ENCODE assay signal across 7 cellular contexts in genomic region chr11:2428322-2428795, GRCh38. TPM values are rescaled to one million over a fixed set of nuclear protein-coding genes. Genes with fewer than 3 reads are reported as not detected.
DNase-seq lines count a peak whose midpoint lies in the region; ATAC-seq, FAIRE-seq and TF ChIP-seq lines count a peak whose summit lies in the region.

No MANE protein-coding gene starts in this region.

- H3K9me3 Mint-ChIP-seq in memory B cell = no peaks in the 10 kb centered on the region

- FAIRE-seq in GM12891 (lab: Jason Lieb, UNC) = peak; percentile 45

- H3K4me1 Mint-ChIP-seq in memory B cell = no peaks in the 10 kb centered on the region

- intact Hi-C loops in dorsolateral prefrontal cortex (cut with DNase I) = loop anchor here (1.0 to 5.0 kb wide), 3 partner anchors 103 to 460 kb away; partner anchors contain the start of gene CDKN1C (in 1 of the 2)

- ATAC-seq in memory B cell (ENCODE audit: low read depth) (peak; percentile 98), GM21786 (IDR thresholded peaks at IDR 0.05; ENCODE audit: unreplicated experiment) (no peak)

- no peaks in the 10 kb centered on the region for H3K27me3 Mint-ChIP-seq in memory B cell

- TF ChIP-seq CTCF in dorsolateral prefrontal cortex (IDR thresholded peaks at IDR 0.05 in 54 of 56, conservative IDR thresholded peaks at IDR 0.05 in 2 of 56; ENCODE audit: low read depth in 1 of 56, partially characterized antibody in 56 of 56) = peak in 54 of 56 donors; percentile 38 to 77 (median 64)

- no peak overlapping the region for H3K27ac Mint-ChIP-seq in memory B cell

- no peaks in the 10 kb centered on the region for H3K36me3 Mint-ChIP-seq in memory B cell

- DNase-seq in GM12891 (ENCODE audit: insufficient read length, low spot score) (peak; percentile 80), NCI-H1930 (lab: John Stamatoyannopoulos, UW) (peak; percentile 22 to 60), dorsolateral prefrontal cortex (peak in 6 of 10 donors; percentile 28 to 71 (median 42)), memory B cell (ENCODE audit: low spot score in 2 of 2) (peak; percentile 87 to 89)
- peak; percentile 88 to 91 for DNase-seq in activated CD4-positive, alpha-beta T cell treated with anti-CD3 and anti-CD28 coated beads, Interleukin-2, amount 50 U/mL, for 4 hours
- DNase-seq in stimulated activated CD8-positive, alpha-beta memory T cell treated with anti-CD3 and anti-CD28 coated beads, Interleukin-4, amount 100 ng/mL, for 1 hour (ENCODE audit: low read depth in 2 of 2, low spot score in 1 of 2) = peak; percentile 78 to 85

- no peak for TF ChIP-seq POLR2A in GM12891 (IDR thresholded peaks at IDR 0.05; ENCODE audit: low read depth, low read length)

- H3K4me3 Mint-ChIP-seq in memory B cell = no peak overlapping the region

- H3K27ac ChIP-seq in dorsolateral prefrontal cortex = no peak overlapping the region

- peaks cover 0 to 6% (median 0%) of the 10 kb centered on the region in 45 donors for H3K27me3 ChIP-seq in dorsolateral prefrontal cortex

- H3K4me3 ChIP-seq in dorsolateral prefrontal cortex = no peak overlapping the region

TF ChIP-seq in GM12891, 5 proteins besides CTCF, POLR2A, EP300 and RAD21:
- TF ChIP-seq POLR2AphosphoS5 (IDR thresholded peaks at IDR 0.05; ENCODE audit: low read depth, low read length) (no peak), TAF1 (IDR thresholded peaks at IDR 0.05; ENCODE audit: low read depth, low read length) (no peak), SPI1 (IDR thresholded peaks at IDR 0.05; ENCODE audit: low read depth, low read length) (no peak), PAX5 (IDR thresholded peaks at IDR 0.05; ENCODE audit: insufficient read depth, low read length, severe bottlenecking) (no peak), POU2F2 (IDR thresholded peaks at IDR 0.05; ENCODE audit: low read depth, low read length) (no peak)

RNA-seq across cellular contexts. Expression of gene TRPM5, which starts 16.0 kb away (rescaled TPM):
- not detected for polyA plus RNA-seq in GM12891 (2012; ENCODE audit: low read depth, missing spikeins)
- under 1 TPM in 11 of 120 experiments, not detected in 109; 0.10 to 0.21 (median 0.17) TPM for total RNA-seq in dorsolateral prefrontal cortex

RNA-seq across cellular contexts. Expression of gene KCNQ1, which starts 16.4 kb away (rescaled TPM):
- polyA plus RNA-seq in GM12891 (2012; ENCODE audit: low read depth, missing spikeins) = 0.46 TPM
- 1 to 10 TPM in 111 of 120 experiments, under 1 TPM in 9; 0.39 to 6.7 (median 2.1) TPM for total RNA-seq in dorsolateral prefrontal cortex

RNA-seq across cellular contexts. Expression of gene TSSC4, which starts 27.8 kb away (rescaled TPM):
- 28.8 TPM for polyA plus RNA-seq in GM12891 (2012; ENCODE audit: low read depth, missing spikeins)
- 10 to 100 TPM; 23.7 to 48.6 (median 34.3) TPM for total RNA-seq in dorsolateral prefrontal cortex

RNA-seq across cellular contexts. Expression of gene CD81, which starts 51.2 kb away (rescaled TPM):
- 144 TPM for polyA plus RNA-seq in GM12891 (2012; ENCODE audit: low read depth, missing spikeins)
- 100 to 1,000 TPM; 342 to 666 (median 436) TPM for total RNA-seq in dorsolateral prefrontal cortex
